Comparison of ENCODE assay signal across 26 cellular contexts in the genomic region with DNA sequence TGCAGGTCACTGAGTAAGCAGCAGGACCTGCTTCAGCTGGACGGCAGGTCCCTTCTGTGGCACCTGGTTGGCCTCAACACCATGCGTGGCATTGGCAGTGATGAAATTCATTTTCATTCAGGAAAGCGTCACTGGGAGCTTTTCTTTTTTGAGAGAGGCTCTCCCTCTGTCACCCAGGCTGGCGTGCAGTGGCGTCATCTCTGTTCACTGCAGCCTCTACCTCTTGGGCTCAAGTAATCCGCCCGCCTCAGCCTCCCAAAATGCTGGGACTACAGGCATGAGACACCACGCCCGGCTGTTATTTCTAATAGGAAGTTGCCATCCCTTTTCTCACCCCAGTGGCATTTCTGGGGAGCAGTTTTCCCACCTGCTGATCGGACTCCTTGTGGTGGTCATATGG. TPM values are rescaled to one million over a fixed set of nuclear protein-coding genes. Genes with fewer than 3 reads are reported as not detected.
A peak's percentile ranks its signal among the peaks of the same experiment; 100 is the strongest.
DNase-seq lines count a peak whose midpoint lies in the region; ATAC-seq and TF ChIP-seq lines count a peak whose summit lies in the region.
"Had no signal": no experiment of that assay in that cellular context is flagged by ENCODE, and none has a peak within 500 bp of the region (broad histone marks: within the 10 kb centered on the region; RNA-seq: fewer than 3 reads in every experiment).

No MANE protein-coding gene starts in this region.

- no peak for TF ChIP-seq CTCF in dorsolateral prefrontal cortex (IDR thresholded peaks at IDR 0.05 in 54 of 56, conservative IDR thresholded peaks at IDR 0.05 in 2 of 56; ENCODE audit: low read depth in 1 of 56, partially characterized antibody in 56 of 56)

- no peak for ATAC-seq in activated CD8-positive, alpha-beta T cell treated with anti-CD3 and anti-CD28 coated beads, Interleukin-2, amount 10 ng/mL, durations not matched to agents 7 days and 5 days
- ATAC-seq in GM19351 (IDR thresholded peaks at IDR 0.05; ENCODE audit: unreplicated experiment) (no peak), HG02678 (IDR thresholded peaks at IDR 0.05; ENCODE audit: unreplicated experiment) (no peak)
- ATAC-seq: heart left ventricle, K562, left cardiac atrium, Right ventricle myocardium inferior, upper lobe of right lung, WTC11 had no signal

- peak overlapping the region; percentile 42 for H3K27ac Mint-ChIP-seq in activated CD4-positive, alpha-beta T cell treated with anti-CD3 and anti-CD28 coated beads, Interleukin-2, amount 10 ng/mL, durations not matched to agents 7 days and 5 days
- peak overlapping the region; percentile 65 to 92 (median 88) for H3K27ac Mint-ChIP-seq in CD4-positive, alpha-beta memory T cell
- H3K27ac Mint-ChIP-seq in activated CD8-positive, alpha-beta T cell treated with anti-CD3 and anti-CD28 coated beads, Interleukin-2, amount 10 ng/mL, durations not matched to agents 7 days and 5 days, result peak overlapping the region; percentile 60
- H3K27ac Mint-ChIP-seq: HFFc6, memory B cell had no signal

- peaks cover 95% of the 10 kb centered on the region for H3K4me1 Mint-ChIP-seq in activated CD4-positive, alpha-beta T cell treated with anti-CD3 and anti-CD28 coated beads, Interleukin-2, amount 10 ng/mL, durations not matched to agents 7 days and 5 days
- H3K4me1 Mint-ChIP-seq in CD4-positive, alpha-beta memory T cell, result peaks cover 79 to 100% (median 92%) of the 10 kb centered on the region in 4 donors
- peaks cover 93% of the 10 kb centered on the region for H3K4me1 Mint-ChIP-seq in activated CD8-positive, alpha-beta T cell treated with anti-CD3 and anti-CD28 coated beads, Interleukin-2, amount 10 ng/mL, durations not matched to agents 7 days and 5 days (ENCODE audit: low read depth)

- no peaks in the 10 kb centered on the region for H3K27me3 Mint-ChIP-seq in activated CD4-positive, alpha-beta T cell treated with anti-CD3 and anti-CD28 coated beads, Interleukin-2, amount 10 ng/mL, durations not matched to agents 7 days and 5 days
- no peaks in the 10 kb centered on the region for H3K27me3 Mint-ChIP-seq in CD4-positive, alpha-beta memory T cell
- H3K27me3 Mint-ChIP-seq in activated CD8-positive, alpha-beta T cell treated with anti-CD3 and anti-CD28 coated beads, Interleukin-2, amount 10 ng/mL, durations not matched to agents 7 days and 5 days (ENCODE audit: low read depth), result no peaks in the 10 kb centered on the region
- H3K27me3 Mint-ChIP-seq: memory B cell had no signal

- H3K4me3 ChIP-seq in CD4-positive, alpha-beta memory T cell (ENCODE audit: low read length in 2 of 2), result no peak overlapping the region
- H3K4me3 ChIP-seq in dorsolateral prefrontal cortex, result peak overlapping the region in 13 of 59 donors; percentile 3 to 43 (median 19)
- H3K4me3 ChIP-seq: GM23248, heart left ventricle, K562, MG63, upper lobe of right lung had no signal

- POLR2A ChIA-PET in activated CD4-positive, alpha-beta T cell treated with anti-CD3 and anti-CD28 coated beads, Interleukin-2, amount 10 ng/mL, durations not matched to agents 7 days and 5 days (lab: Charles Lee), result no interaction called here
- POLR2A ChIA-PET in CD4-positive, alpha-beta memory T cell (lab: Charles Lee; ENCODE audit: partially characterized antibody), result interaction anchor here (1.8 to 2.3 kb wide), 3 partner anchors 27 to 45 kb away, joined by 8 to 9 read pairs (median 8); no protein-coding TSS in a partner anchor
- POLR2A ChIA-PET in activated CD8-positive, alpha-beta T cell treated with anti-CD3 and anti-CD28 coated beads, Interleukin-2, amount 10 ng/mL, durations not matched to agents 7 days and 5 days (lab: Charles Lee), result interaction anchor here (1.6 to 2.3 kb wide), 2 partner anchors 15 to 301 kb away, joined by 4 to 8 read pairs; no protein-coding TSS in a partner anchor

- no peaks in the 10 kb centered on the region for H3K9me3 Mint-ChIP-seq in activated CD4-positive, alpha-beta T cell treated with anti-CD3 and anti-CD28 coated beads, Interleukin-2, amount 10 ng/mL, durations not matched to agents 7 days and 5 days
- no peaks in the 10 kb centered on the region for H3K9me3 Mint-ChIP-seq in CD4-positive, alpha-beta memory T cell
- H3K9me3 Mint-ChIP-seq in activated CD8-positive, alpha-beta T cell treated with anti-CD3 and anti-CD28 coated beads, Interleukin-2, amount 10 ng/mL, durations not matched to agents 7 days and 5 days (ENCODE audit: insufficient read depth), result no peaks in the 10 kb centered on the region
- H3K9me3 Mint-ChIP-seq: HFFc6, memory B cell, WTC11 had no signal

- H3K36me3 Mint-ChIP-seq in activated CD4-positive, alpha-beta T cell treated with anti-CD3 and anti-CD28 coated beads, Interleukin-2, amount 10 ng/mL, durations not matched to agents 7 days and 5 days (ENCODE audit: low read depth), result peaks cover 54% of the 10 kb centered on the region
- H3K36me3 Mint-ChIP-seq in CD4-positive, alpha-beta memory T cell, result peaks cover 10 to 37% of the 10 kb centered on the region in 2 donors
- peaks cover 44% of the 10 kb centered on the region for H3K36me3 Mint-ChIP-seq in activated CD8-positive, alpha-beta T cell treated with anti-CD3 and anti-CD28 coated beads, Interleukin-2, amount 10 ng/mL, durations not matched to agents 7 days and 5 days (ENCODE audit: low read depth)

- no peaks in the 10 kb centered on the region for H3K36me3 ChIP-seq in CD4-positive, alpha-beta memory T cell (ENCODE audit: insufficient read depth, low read length)
- H3K36me3 ChIP-seq: MG63, upper lobe of right lung had no signal

- no peak for DNase-seq in activated CD4-positive, alpha-beta T cell treated with anti-CD3 and anti-CD28 coated beads, Interleukin-2, amount 10 ng/mL, durations not matched to agents 7 days and 5 days
- no peak for DNase-seq in activated CD4-positive, alpha-beta T cell treated with anti-CD3 and anti-CD28 coated beads for 1 hour
- DNase-seq in CD4-positive, alpha-beta memory T cell, result no peak
- no peak for DNase-seq in activated CD8-positive, alpha-beta T cell treated with anti-CD3 and anti-CD28 coated beads, Interleukin-2, amount 10 ng/mL, durations not matched to agents 7 days and 5 days
- DNase-seq in dorsolateral prefrontal cortex, result peak in 1 of 10 donors; percentile 36
- no peak for DNase-seq in NCI-H1436 (lab: John Stamatoyannopoulos, UW)
- DNase-seq: AML-193; Caco-2; DMS79; effector CD4-positive, alpha-beta T cell; GM23248; heart left ventricle; HFFc6; left cardiac atrium; MG63; NCI-H1417 treated with DMSO at 0.1 percent for 48 hours; NCI-H446 treated with DMSO at 0.1 percent for 48 hours; substantia nigra; T-helper 9 cell; upper lobe of right lung had no signal

- H3K9me3 ChIP-seq in CD4-positive, alpha-beta memory T cell (ENCODE audit: control insufficient read depth in 1 of 2, low read length in 2 of 2), result no peaks in the 10 kb centered on the region
- H3K9me3 ChIP-seq: Caco-2, heart left ventricle, MG63, upper lobe of right lung had no signal

- H3K4me3 Mint-ChIP-seq in activated CD4-positive, alpha-beta T cell treated with anti-CD3 and anti-CD28 coated beads, Interleukin-2, amount 10 ng/mL, durations not matched to agents 7 days and 5 days, result no peak overlapping the region
- peak overlapping the region; percentile 24 to 86 (median 72) for H3K4me3 Mint-ChIP-seq in CD4-positive, alpha-beta memory T cell
- H3K4me3 Mint-ChIP-seq in activated CD8-positive, alpha-beta T cell treated with anti-CD3 and anti-CD28 coated beads, Interleukin-2, amount 10 ng/mL, durations not matched to agents 7 days and 5 days, result no peak overlapping the region
- H3K4me3 Mint-ChIP-seq: HFFc6, memory B cell, WTC11 had no signal

- no peaks in the 10 kb centered on the region for H3K27me3 ChIP-seq in CD4-positive, alpha-beta memory T cell (ENCODE audit: insufficient read depth, low read length)
- no peaks in the 10 kb centered on the region for H3K27me3 ChIP-seq in dorsolateral prefrontal cortex
- H3K27me3 ChIP-seq: heart left ventricle, MG63, upper lobe of right lung had no signal

- H3K4me1 ChIP-seq in CD4-positive, alpha-beta memory T cell (ENCODE audit: insufficient read depth, low read length), result peaks cover 99% of the 10 kb centered on the region
- H3K4me1 ChIP-seq: Caco-2 had no signal

- intact Hi-C loops in CD4-positive, alpha-beta memory T cell (cut with micrococcal nuclease), result no loop called here
- intact Hi-C loops in dorsolateral prefrontal cortex (cut with DNase I), result no loop called here

- CTCF ChIA-PET in activated CD4-positive, alpha-beta T cell treated with anti-CD3 and anti-CD28 coated beads, Interleukin-2, amount 10 ng/mL, durations not matched to agents 7 days and 5 days (lab: Charles Lee), result interaction anchor here (1.0 to 1.5 kb wide), 3 partner anchors 8 to 32 kb away, joined by 3 to 4 read pairs (median 3); no protein-coding TSS in a partner anchor
- CTCF ChIA-PET in CD4-positive, alpha-beta memory T cell (lab: Charles Lee; ENCODE audit: partially characterized antibody), result interaction anchor here (1.2 to 4.1 kb wide), 3 partner anchors 28 to 207 kb away, joined by 3 to 27 read pairs (median 5); no protein-coding TSS in a partner anchor
- CTCF ChIA-PET in activated CD8-positive, alpha-beta T cell treated with anti-CD3 and anti-CD28 coated beads, Interleukin-2, amount 10 ng/mL, durations not matched to agents 7 days and 5 days (lab: Charles Lee), result interaction anchor here (1.2 to 2.8 kb wide), 3 partner anchors 45 to 306 kb away, joined by 4 to 16 read pairs (median 12); no protein-coding TSS in a partner anchor

- peak overlapping the region; percentile 57 for H3K27ac ChIP-seq in CD4-positive, alpha-beta memory T cell (ENCODE audit: low read depth, low read length)
- H3K27ac ChIP-seq in dorsolateral prefrontal cortex, result peak overlapping the region in 45 of 59 donors; percentile 7 to 75 (median 60)
- H3K27ac ChIP-seq: GM23248, heart left ventricle, upper lobe of right lung had no signal

RNA-seq across cellular contexts. Expression of gene NCK2, which starts 39.3 kb away (rescaled TPM):
- 10 to 100 TPM; 73.3 to 84.1 TPM for total RNA-seq in activated CD4-positive, alpha-beta T cell treated with anti-CD3 and anti-CD28 coated beads, Interleukin-2, amount 10 ng/mL, durations not matched to agents 7 days and 5 days
- total RNA-seq in CD4-positive, alpha-beta memory T cell, result 10 to 100 TPM; 98.1 to 98.6 TPM
- polyA plus RNA-seq in CD4-positive, alpha-beta memory T cell, result 10 to 100 TPM; 58.0 to 76.6 TPM
- total RNA-seq in activated CD8-positive, alpha-beta T cell treated with anti-CD3 and anti-CD28 coated beads, Interleukin-2, amount 10 ng/mL, durations not matched to agents 7 days and 5 days, result 10 to 100 TPM; 60.7 to 61.3 TPM
- 10 to 100 TPM; 22.2 to 89.9 (median 58.4) TPM for total RNA-seq in dorsolateral prefrontal cortex

Comparison
In these comparisons a context has a peak if more than half of its experiments do, and no peak if none do; other contexts are left out.
1. H3K4me3 Mint-ChIP-seq: peak in CD4-positive, alpha-beta memory T cell (8 of 8); none in activated CD4-positive, alpha-beta T cell treated with anti-CD3 and anti-CD28 coated beads, Interleukin-2, amount 10 ng/mL, durations not matched to agents 7 days and 5 days (single experiment) and activated CD8-positive, alpha-beta T cell treated with anti-CD3 and anti-CD28 coated beads, Interleukin-2, amount 10 ng/mL, durations not matched to agents 7 days and 5 days (single experiment).
2. Peak in every context shown above with its lines, with median percentiles within 50 percentile points of each other: H3K27ac Mint-ChIP-seq.